Comparison of ENCODE assay signal across 1 cellular context in genomic region chrX:153874091-153874365, GRCh38.
TF ChIP-seq lines count a peak whose summit lies in the region.

No MANE protein-coding gene starts in this region.

TF ChIP-seq in neural cell, 6 proteins besides CTCF, POLR2A, EP300 and RAD21 (continued from another document):
- TF ChIP-seq REST (IDR thresholded peaks at IDR 0.05; ENCODE audit: borderline replicate concordance) (no peak), TAF1 (IDR thresholded peaks at IDR 0.05; ENCODE audit: low read depth) (no peak), MXI1 (conservative IDR thresholded peaks at IDR 0.05; ENCODE audit: poor library complexity, severe bottlenecking) (no peak), POLR2AphosphoS5 (IDR thresholded peaks at IDR 0.05) (no peak)
